In genomic region chr1:37692078-37692833, GRCh38 we compare ENCODE assay signal across 1 cellular context.
TF ChIP-seq lines count a peak whose summit lies in the region.

Gene CDCA8, plus strand, starts transcription at chr1:37692516. Its CDS starts 175 bp downstream, at chr1:37692691.

TF ChIP-seq in HEK293, 187 proteins besides CTCF, POLR2A, EP300 and RAD21 (continued from another document):
- TF ChIP-seq PRDM2 (tag by site-specific recombination; IDR thresholded peaks at IDR 0.05; ENCODE audit: borderline replicate concordance) (no peak), SETDB1 (IDR thresholded peaks at IDR 0.05; ENCODE audit: insufficient read length, low read length) (no peak), ZSCAN18 (tag by site-specific recombination; IDR thresholded peaks at IDR 0.05) (no peak), ZNF791 (tag by site-specific recombination; IDR thresholded peaks at IDR 0.05) (no peak), IKZF3 (tag by site-specific recombination; IDR thresholded peaks at IDR 0.05) (no peak), OSR2 (tag by site-specific recombination; IDR thresholded peaks at IDR 0.05) (0 out of 2 replicates have a peak, but pooled peaks have one; percentile 7), ZNF785 (tag by site-specific recombination; IDR thresholded peaks at IDR 0.05) (no peak), ZNF660 (tag by site-specific recombination; IDR thresholded peaks at IDR 0.05) (no peak), PRDM10 (tag by site-specific recombination; IDR thresholded peaks at IDR 0.05) (peak; percentile 39), PRDM1 (tag by site-specific recombination; IDR thresholded peaks at IDR 0.05) (no peak), ZNF621 (tag by site-specific recombination; IDR thresholded peaks at IDR 0.05) (no peak), ZXDB (tag by site-specific recombination; IDR thresholded peaks at IDR 0.05) (peak; percentile 28), SCRT1 (tag by site-specific recombination; IDR thresholded peaks at IDR 0.05; ENCODE audit: borderline replicate concordance) (no peak), REPIN1 (tag by site-specific recombination; IDR thresholded peaks at IDR 0.05; ENCODE audit: low read depth) (no peak), ZNF670 (tag by site-specific recombination; IDR thresholded peaks at IDR 0.05; ENCODE audit: low read depth) (no peak), ZNF664 (tag by site-specific recombination; IDR thresholded peaks at IDR 0.05) (no peak), ZSCAN4 (tag by site-specific recombination; IDR thresholded peaks at IDR 0.05) (no peak), ZNF423 (tag by site-specific recombination; IDR thresholded peaks at IDR 0.05) (no peak), ZNF629 (tag by site-specific recombination; IDR thresholded peaks at IDR 0.05) (peak; percentile 37; the same call in 1 of the 2 replicates), ZSCAN30 (tag by site-specific recombination; IDR thresholded peaks at IDR 0.05) (no peak), TRIM28 (IDR thresholded peaks at IDR 0.05; ENCODE audit: borderline replicate concordance, low read length) (no peak), ZNF366 (tag by site-specific recombination; conservative IDR thresholded peaks at IDR 0.05) (no peak), ZBTB20 (tag by site-specific recombination; IDR thresholded peaks at IDR 0.05) (0 out of 2 replicates have a peak, but pooled peaks have one; percentile 32), WT1 (tag by site-specific recombination; IDR thresholded peaks at IDR 0.05) (no peak), ZNF707 (tag by site-specific recombination; IDR thresholded peaks at IDR 0.05) (no peak), ZNF23 (tag by site-specific recombination; IDR thresholded peaks at IDR 0.05; ENCODE audit: borderline replicate concordance) (no peak), ZNF658 (tag by site-specific recombination; IDR thresholded peaks at IDR 0.05) (no peak), YY1 (tag by site-specific recombination; IDR thresholded peaks at IDR 0.05) (no peak), ZBTB8A (tag by site-specific recombination; IDR thresholded peaks at IDR 0.05) (no peak; the same call in none of the 2 replicates), ZNF549 (tag by site-specific recombination; IDR thresholded peaks at IDR 0.05) (no peak), ZNF157 (tag by site-specific recombination; IDR thresholded peaks at IDR 0.05) (no peak), ZNF184 (tag by site-specific recombination; IDR thresholded peaks at IDR 0.05) (no peak), ZNF610 (tag by site-specific recombination; IDR thresholded peaks at IDR 0.05; ENCODE audit: borderline replicate concordance) (peak; percentile 88), ZNF843 (tag by site-specific recombination; IDR thresholded peaks at IDR 0.05) (peak; percentile 47; the same call in 1 of the 2 replicates), TCF7L2 (IDR thresholded peaks at IDR 0.05; ENCODE audit: borderline replicate concordance, low read depth, low read length) (no peak), ZNF518A (tag by site-specific recombination; conservative IDR thresholded peaks at IDR 0.05; ENCODE audit: low read depth) (no peak), ZNF133 (tag by site-specific recombination; IDR thresholded peaks at IDR 0.05) (no peak), ZNF639 (tag by site-specific recombination; IDR thresholded peaks at IDR 0.05) (no peak)
TF ChIP-seq in HEK293: peak in this region for 37.
